Comparison of ENCODE assay signal across 8 cellular contexts in the genomic region with DNA sequence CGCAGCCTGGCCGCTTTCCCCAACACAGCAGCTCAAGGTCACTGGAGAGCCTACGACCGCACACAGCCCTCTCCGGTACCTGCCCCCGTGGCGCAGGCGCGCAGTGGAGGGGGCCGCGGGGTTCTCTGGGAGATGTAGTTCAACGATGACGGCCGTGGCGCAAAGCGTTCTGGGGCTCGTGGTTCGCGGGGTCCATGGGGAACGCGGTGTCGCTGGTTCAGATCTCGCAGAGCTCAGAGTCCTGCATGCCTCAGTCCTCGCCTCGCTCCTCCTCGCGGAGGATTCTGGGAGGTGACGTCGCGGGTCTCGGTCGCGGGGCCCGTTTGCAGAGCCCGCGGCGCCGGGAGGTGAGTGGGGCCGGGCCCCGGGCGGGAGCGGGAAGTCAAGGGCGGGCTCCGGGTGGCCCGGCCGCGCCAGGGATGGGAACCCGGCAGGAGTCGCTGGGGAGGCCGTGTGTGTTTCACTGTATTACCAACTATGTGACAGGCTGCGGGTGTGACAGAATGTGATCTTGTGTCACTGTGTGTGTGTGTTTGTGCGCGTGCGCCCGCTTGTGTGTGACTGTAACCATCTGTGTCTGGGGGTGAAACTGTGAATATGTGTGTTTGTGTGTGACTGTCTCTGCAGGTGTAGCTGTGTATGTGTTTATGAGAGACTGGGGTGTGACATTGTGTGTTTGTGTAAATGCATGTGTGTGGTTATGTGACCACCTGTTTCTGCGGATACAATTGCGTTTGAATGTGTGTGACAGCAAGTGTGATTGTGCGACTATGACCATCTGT. TPM values are rescaled to one million over a fixed set of nuclear protein-coding genes. Genes with fewer than 3 reads are reported as not detected.
DNase-seq lines count a peak whose midpoint lies in the region; ATAC-seq and TF ChIP-seq lines count a peak whose summit lies in the region.

TSS of gene ZNF527 (plus strand) at position 220 of the 782 bp plus-strand sequence. CDS start 3,100 bp downstream, outside the sequence.

- peak; percentile 96 for ATAC-seq in CD4-positive, alpha-beta T cell (ENCODE audit: poor library complexity)
- peak; percentile 95 for ATAC-seq in GM19438 (IDR thresholded peaks at IDR 0.05; ENCODE audit: low read depth, unreplicated experiment)
- peak; percentile 93 for ATAC-seq in HG03571 (IDR thresholded peaks at IDR 0.05; ENCODE audit: unreplicated experiment)
- ATAC-seq in activated CD8-positive, alpha-beta T cell treated with anti-CD3 and anti-CD28 coated beads for 36 hours = peak; percentile 98

- peaks cover 21% of the 10 kb centered on the region for H3K9me3 ChIP-seq in CD4-positive, alpha-beta T cell (ENCODE audit: control insufficient read depth, low read length)

- no peaks in the 10 kb centered on the region for H3K27me3 Mint-ChIP-seq in CD4-positive, alpha-beta T cell
- H3K27me3 Mint-ChIP-seq in activated CD8-positive, alpha-beta T cell treated with anti-CD3 and anti-CD28 coated beads for 36 hours = no peaks in the 10 kb centered on the region

- TF ChIP-seq CTCF in CD4-positive, alpha-beta T cell (IDR thresholded peaks at IDR 0.05) = no peak
- TF ChIP-seq CTCF in activated CD8-positive, alpha-beta T cell treated with anti-CD3 and anti-CD28 coated beads for 36 hours (IDR thresholded peaks at IDR 0.05) = no peak
- no peak for TF ChIP-seq CTCF in lower leg skin (IDR thresholded peaks at IDR 0.05)

- POLR2A ChIA-PET in CD4-positive, alpha-beta T cell (lab: Charles Lee) = interaction anchor here (0.6 to 2.8 kb wide), 24 partner anchors 11 to 882 kb away, joined by 3 to 63 read pairs (median 8); partner anchors contain the start of genes SIPA1L3, WDR87, ZNF345 and ZNF382
- POLR2A ChIA-PET in activated CD8-positive, alpha-beta T cell treated with anti-CD3 and anti-CD28 coated beads for 36 hours (lab: Charles Lee) = interaction anchor here (0.6 to 2.1 kb wide), 8 partner anchors 9 to 293 kb away, joined by 3 to 11 read pairs (median 3); partner anchors contain the start of genes ZNF569 and ZNF793

- peak within 1 kb of the TSS; percentile 96 for H3K27ac Mint-ChIP-seq in CD4-positive, alpha-beta T cell
- peak within 1 kb of the TSS; percentile 96 for H3K27ac Mint-ChIP-seq in activated CD8-positive, alpha-beta T cell treated with anti-CD3 and anti-CD28 coated beads for 36 hours

- H3K4me1 Mint-ChIP-seq in CD4-positive, alpha-beta T cell (ENCODE audit: low read depth) = peaks cover 16% of the 10 kb centered on the region
- peaks cover 15% of the 10 kb centered on the region for H3K4me1 Mint-ChIP-seq in activated CD8-positive, alpha-beta T cell treated with anti-CD3 and anti-CD28 coated beads for 36 hours (ENCODE audit: low read depth)

- TF ChIP-seq POLR2A in lower leg skin (IDR thresholded peaks at IDR 0.05) = no peak

- H3K27me3 ChIP-seq in CD4-positive, alpha-beta T cell (ENCODE audit: control insufficient read depth, insufficient read depth, low read length) = no peaks in the 10 kb centered on the region

- peak within 1 kb of the TSS; percentile 52 for H3K4me3 ChIP-seq in lower leg skin (ENCODE audit: low read depth, poor library complexity, severe bottlenecking)

- peak within 1 kb of the TSS; percentile 85 for H3K27ac ChIP-seq in CD4-positive, alpha-beta T cell (ENCODE audit: low read depth, low read length)

- no peaks in the 10 kb centered on the region for H3K9me3 Mint-ChIP-seq in CD4-positive, alpha-beta T cell
- H3K9me3 Mint-ChIP-seq in activated CD8-positive, alpha-beta T cell treated with anti-CD3 and anti-CD28 coated beads for 36 hours = peaks cover 10% of the 10 kb centered on the region

- peak; percentile 93 to 97 (median 95) for DNase-seq in CD4-positive, alpha-beta T cell
- DNase-seq in NCI-H82 (lab: John Stamatoyannopoulos, UW) (peak; percentile 99), ecto neural progenitor cell (ENCODE audit: low spot score) (peak; percentile 97), lower leg skin (ENCODE audit: low spot score in 2 of 2) (peak; percentile 96 to 99)
- DNase-seq in activated CD8-positive, alpha-beta T cell treated with anti-CD3 and anti-CD28 coated beads for 36 hours = peak; percentile 98
- DNase-seq in stimulated activated CD4-positive, alpha-beta T cell treated with anti-CD3 and anti-CD28 coated beads, Interleukin-4, amount 100 ng/mL, for 4 hours = peak; percentile 94 to 97

- intact Hi-C loops in CD4-positive, alpha-beta T cell (cut with DNase I, micrococcal nuclease) = loop anchor here (1.0 to 10.0 kb wide), 16 partner anchors 37 to 1159 kb away; partner anchors contain the start of genes ZNF540 (in 2 of the 2), ZNF571 (in 2 of the 2), SIPA1L3 (in 1 of the 2) and WDR87 (in 1 of the 2)
- intact Hi-C loops in activated CD8-positive, alpha-beta T cell treated with anti-CD3 and anti-CD28 coated beads for 36 hours (cut with micrococcal nuclease) = no loop called here
- intact Hi-C loops in lower leg skin (cut with DNase I; ENCODE audit: low total_unique reads) = no loop called here

- peak within 1 kb of the TSS; percentile 96 for H3K4me3 Mint-ChIP-seq in CD4-positive, alpha-beta T cell
- peak within 1 kb of the TSS; percentile 98 for H3K4me3 Mint-ChIP-seq in activated CD8-positive, alpha-beta T cell treated with anti-CD3 and anti-CD28 coated beads for 36 hours

- peaks cover 23% of the 10 kb centered on the region for H3K36me3 Mint-ChIP-seq in CD4-positive, alpha-beta T cell (ENCODE audit: low read depth)
- peaks cover 9% of the 10 kb centered on the region for H3K36me3 Mint-ChIP-seq in activated CD8-positive, alpha-beta T cell treated with anti-CD3 and anti-CD28 coated beads for 36 hours (ENCODE audit: low read depth)

- CTCF ChIA-PET in CD4-positive, alpha-beta T cell (lab: Charles Lee) = interaction anchor here (1.0 to 2.0 kb wide), 6 partner anchors 52 to 1032 kb away, joined by 3 to 6 read pairs (median 4); partner anchors contain the start of genes FAM98C and ZNF793
- CTCF ChIA-PET in activated CD8-positive, alpha-beta T cell treated with anti-CD3 and anti-CD28 coated beads for 36 hours (lab: Charles Lee) = interaction anchor here (1.0 kb wide), 1 partner anchor 97 kb away, joined by 3 read pairs; the partner anchor contains the start of gene ZNF569

- 2% methylated on average over 22 to 40 of the region's 58 CpGs for WGBS in lower leg skin, 2 donors

RNA-seq across cellular contexts. Expression of gene ZNF527, which starts in this region (rescaled TPM):
- total RNA-seq in CD4-positive, alpha-beta T cell = 1 to 10 TPM; 7.8 to 8.4 TPM
- 1 to 10 TPM; 5.2 to 5.5 TPM for total RNA-seq in activated CD8-positive, alpha-beta T cell treated with anti-CD3 and anti-CD28 coated beads for 36 hours
- 1 to 10 TPM; 3.3 to 7.8 (median 4.3) TPM for total RNA-seq in lower leg skin

Comparison
In these comparisons a context has a peak if more than half of its experiments do, and no peak if none do; other contexts are left out.
1. Peak in every context shown above with its lines: DNase-seq, ATAC-seq, H3K4me3 ChIP-seq and H3K27ac ChIP-seq.
2. intact Hi-C loops: an anchor here in CD4-positive, alpha-beta T cell (1.0 to 10.0 kb wide); none called in activated CD8-positive, alpha-beta T cell treated with anti-CD3 and anti-CD28 coated beads for 36 hours and lower leg skin.